In genomic region chr1:20634594-20635084, GRCh38 we compare ENCODE assay signal across 8 cellular contexts. TPM values are rescaled to one million over a fixed set of nuclear protein-coding genes. Genes with fewer than 3 reads are reported as not detected.
DNase-seq lines count a peak whose midpoint lies in the region; ATAC-seq, FAIRE-seq and TF ChIP-seq lines count a peak whose summit lies in the region.

No MANE protein-coding gene starts in this region.

- BruUV-seq in Caco-2 (replicated peaks; lab: Mats Ljungman, UMichigan) = no TSS peak

- H3K4me3 ChIP-seq in Caco-2 (ENCODE audit: low read depth, low read length) (peak overlapping the region; percentile 72), H1 (ENCODE audit: extremely low read depth in 1 of 4, insufficient read depth in 2 of 4, low read depth in 3 of 4, low read length in 4 of 4) (peak overlapping the region; percentile 70 to 80 (median 75)), mononuclear cell (ENCODE audit: low read length) (peak overlapping the region; percentile 85)

- no peak overlapping the region for H3K56ac ChIP-seq in H1 (replicated peaks; ENCODE audit: insufficient read length, low read depth, low read length)

- H3K4me1 ChIP-seq in Caco-2 (peaks cover 20% of the 10 kb centered on the region), H1 (replicated peaks in 1 of 4; ENCODE audit: control insufficient read depth in 3 of 4, insufficient read depth in 4 of 4, low read length in 3 of 4) (peaks cover 0 to 7% (median 0%) of the 10 kb centered on the region in 4 experiments; a peak in 2 of 7 replicates), mononuclear cell (ENCODE audit: insufficient read depth, low read length) (peaks cover 19% of the 10 kb centered on the region)

- POLR2A ChIA-PET in Caco-2 (lab: Charles Lee) = no interaction called here
- POLR2A ChIA-PET in H1 (lab: Charles Lee; ENCODE audit: partially characterized antibody) = interaction anchor here (0.5 to 2.3 kb wide), 7 partner anchors 9 to 548 kb away, joined by 3 to 13 read pairs (median 5); partner anchors contain the start of gene HP1BP3

- H2BK120ac ChIP-seq in H1 (replicated peaks; ENCODE audit: low read depth, low read length) = no peak overlapping the region

- DNase-seq in Caco-2 (peak in 1 of 2 experiments; percentile 32), KG1 (lab: John Stamatoyannopoulos, UW) (peak; percentile 35), T1000 (lab: John Stamatoyannopoulos, UW) (peak; percentile 18), H1 (ENCODE audit: low read depth in 1 of 2, low spot score in 2 of 2) (peak in 1 of 2 experiments; percentile 55), urothelium cell line (ENCODE audit: low spot score) (peak; percentile 54), H4 (ENCODE audit: low spot score) (no peak)

- H3K4me3 Mint-ChIP-seq in Caco-2 (ENCODE audit: unreplicated experiment) = peak overlapping the region; percentile 83

- no peak overlapping the region for H3K18ac ChIP-seq in H1 (ENCODE audit: extremely low read depth, low read length)

- TF ChIP-seq RAD21 in H1 (IDR thresholded peaks at IDR 0.05 in 1 of 2, conservative IDR thresholded peaks at IDR 0.05 in 1 of 2; ENCODE audit: low read depth in 2 of 2, low read length in 2 of 2) = no peak

- H2BK20ac ChIP-seq in H1 (ENCODE audit: low read length) = no peak overlapping the region

- H3K9ac ChIP-seq in H1 (replicated peaks in 1 of 4; ENCODE audit: extremely low read depth in 1 of 4, low read depth in 3 of 4, low read length in 3 of 4) = peak overlapping the region in 1 of 4 experiments; percentile 37; a peak in 1 of 7 replicates

- H3K4me2 ChIP-seq in H1 (ENCODE audit: insufficient read depth in 1 of 2, low read depth in 2 of 2, low read length in 2 of 2) = peak overlapping the region; percentile 80 to 89

- H2AK5ac ChIP-seq in H1 (ENCODE audit: low read depth, low read length) = no peak overlapping the region

- no peak overlapping the region for H2BK15ac ChIP-seq in H1 (ENCODE audit: low read length)

- no peaks in the 10 kb centered on the region for H3K27me3 ChIP-seq in Caco-2 (replicated peaks; ENCODE audit: control insufficient read depth, insufficient read depth, low read length)
- H3K27me3 ChIP-seq in H1 (replicated peaks in 1 of 4; ENCODE audit: control insufficient read depth in 3 of 4, extremely low read depth in 1 of 4, insufficient read depth in 3 of 4, low read length in 3 of 4) = peaks cover 0 to 5% (median 0%) of the 10 kb centered on the region in 4 experiments; a peak in 2 of 7 replicates
- H3K27me3 ChIP-seq in mononuclear cell (ENCODE audit: insufficient read depth, low read length) = no peaks in the 10 kb centered on the region

- no peak overlapping the region for H3K27ac Mint-ChIP-seq in Caco-2 (ENCODE audit: unreplicated experiment)

- ATAC-seq in HG03520 (IDR thresholded peaks at IDR 0.05; ENCODE audit: unreplicated experiment) = no peak

- H3K23me2 ChIP-seq in H1 (ENCODE audit: low read depth, low read length) = peaks cover 5% of the 10 kb centered on the region; the same call in 1 of the 2 replicates

- H3K23ac ChIP-seq in H1 (ENCODE audit: insufficient read length) = no peak overlapping the region

- H2AFZ ChIP-seq in H1 (ENCODE audit: low read length) = peak overlapping the region; percentile 99

- no peak for TF ChIP-seq POLR2A in H1 (IDR thresholded peaks at IDR 0.05; ENCODE audit: control extremely low read depth in 1 of 2, low read depth in 2 of 2, low read length in 2 of 2)

- H4K5ac ChIP-seq in H1 (ENCODE audit: insufficient read length, low read depth, low read length) = no peak overlapping the region

- 7% methylated on average over 4 of the region's 4 CpGs; no CpG with 5 or more reads in 1 of the 2 experiments for WGBS in H1 (ENCODE audit: extremely low coverage in 1 of 2, insufficient coverage in 1 of 2, insufficient read length in 1 of 2, insufficient replicate concordance in 2 of 2, low coverage in 1 of 2, low lambda C conversion rate in 2 of 2, missing lambda C conversion rate in 1 of 2), 2 experiments

- H3K79me2 ChIP-seq in H1 (ENCODE audit: control insufficient read depth in 1 of 2, insufficient read depth in 2 of 2, low read length in 2 of 2) = no peaks in the 10 kb centered on the region

- no peaks in the 10 kb centered on the region for H3K36me3 Mint-ChIP-seq in Caco-2 (ENCODE audit: insufficient read depth, unreplicated experiment)

- no peak overlapping the region for H4K8ac ChIP-seq in H1 (ENCODE audit: extremely low read depth, insufficient read depth, low read length)

- FAIRE-seq in H1 (lab: Jason Lieb, UNC) (no peak), urothelium cell line (lab: Jason Lieb, UNC) (no peak)

- H3K79me1 ChIP-seq in H1 (ENCODE audit: low read depth, low read length) = no peaks in the 10 kb centered on the region

- no peak overlapping the region for H2BK5ac ChIP-seq in H1 (ENCODE audit: low read depth, low read length)

- H3K4ac ChIP-seq in H1 (replicated peaks; ENCODE audit: insufficient read length, low read depth, low read length) = no peak overlapping the region

- no peak overlapping the region for H3K27ac ChIP-seq in H1 (ENCODE audit: low read depth, low read length)

- peaks cover 9% of the 10 kb centered on the region for H3K4me1 Mint-ChIP-seq in Caco-2 (ENCODE audit: low read depth, unreplicated experiment)

- H4K91ac ChIP-seq in H1 (replicated peaks; ENCODE audit: insufficient read length, low read length) = no peak overlapping the region

- no peak overlapping the region for H2BK12ac ChIP-seq in H1 (ENCODE audit: low read depth, low read length)

- no peak for TF ChIP-seq EP300 in H1 (IDR thresholded peaks at IDR 0.05; ENCODE audit: borderline replicate concordance in 1 of 2, low read depth in 2 of 2, low read length in 2 of 2)

- no peaks in the 10 kb centered on the region for H3K9me3 Mint-ChIP-seq in Caco-2 (ENCODE audit: unreplicated experiment)

- CTCF ChIA-PET in Caco-2 (lab: Charles Lee) (interaction anchor here (1.5 to 3.8 kb wide), 2 partner anchors 60 to 99 kb away, joined by 4 to 41 read pairs; no protein-coding TSS in a partner anchor), H1 (lab: Charles Lee; ENCODE audit: partially characterized antibody) (interaction anchor here (0.6 to 5.8 kb wide), 18 partner anchors 7 to 683 kb away, joined by 3 to 47 read pairs (median 4); partner anchors contain the start of genes CDA and FAM43B)

- H3K9me3 ChIP-seq in Caco-2 (no peaks in the 10 kb centered on the region), H1 (ENCODE audit: insufficient read depth in 2 of 2, low read depth in 1 of 2, low read length in 1 of 2) (peaks cover 0 to under 1% of the 10 kb centered on the region in 2 experiments; a peak in 1 of 4 replicates), mononuclear cell (ENCODE audit: low read depth, low read length) (no peaks in the 10 kb centered on the region)

- no peak for TF ChIP-seq CTCF in Caco-2 (IDR thresholded peaks at IDR 0.05; ENCODE audit: insufficient read depth in 1 of 2, low read depth in 1 of 2, low read length in 1 of 2, severe bottlenecking in 1 of 2, unreplicated experiment in 1 of 2)
- TF ChIP-seq CTCF in H1 (IDR thresholded peaks at IDR 0.05; ENCODE audit: control extremely low read depth in 1 of 3, insufficient read depth in 1 of 3, low read depth in 1 of 3, low read length in 3 of 3) = no peak

- H3K14ac ChIP-seq in H1 (ENCODE audit: insufficient read length) = no peak overlapping the region

- H3K36me3 ChIP-seq in Caco-2 (ENCODE audit: control insufficient read depth, insufficient read depth, low read length) = no peaks in the 10 kb centered on the region
- H3K36me3 ChIP-seq in H1 (ENCODE audit: control insufficient read depth in 2 of 4, insufficient read depth in 4 of 4, low read length in 3 of 4) = no peaks in the 10 kb centered on the region; a peak in 1 of 8 replicates

- H4K20me1 ChIP-seq in H1 (replicated peaks in 1 of 2; ENCODE audit: control insufficient read depth in 1 of 2, insufficient read depth in 2 of 2, low read length in 2 of 2) = no peaks in the 10 kb centered on the region

- no peaks in the 10 kb centered on the region for H3K27me3 Mint-ChIP-seq in Caco-2 (ENCODE audit: insufficient read depth, unreplicated experiment)

- intact Hi-C loops in Caco-2 (cut with micrococcal nuclease; ENCODE audit: unreplicated experiment) = loop anchor here (1.0 to 5.0 kb wide), 2 partner anchors 97 to 112 kb away; no protein-coding TSS in a partner anchor

RNA-seq across cellular contexts. Expression of gene PINK1, which starts 1.4 kb away (rescaled TPM):
- 18.4 and 23.2 TPM in 2 replicates for total RNA-seq in Caco-2 (2022)
- 19.3 and 20.5 TPM in 2 replicates for total RNA-seq in H1 (2021; fragmentation: NEBNext Ultra II Directional; extraction: Animal tissue kit (Norgen Biotek cat#: 25700))
- 16.1 and 21.0 TPM in 2 replicates for polyA plus RNA-seq in H1 (2011; rRNA removed)
- 24.1 TPM for polyA plus RNA-seq in H1 (2011; cell fraction: cytosol; rRNA removed)
- polyA plus RNA-seq in H1 (2011; cell fraction: nucleus; rRNA removed) = 18.1 TPM
- 13.9 to 22.3 TPM (median 20.0 TPM) in 4 replicates for polyA plus RNA-seq in H1 (2012, experiment 1 of 2)
- polyA plus RNA-seq in H1 (2012, experiment 2 of 2) = 14.5 TPM
- polyA plus RNA-seq in H1 (2013, experiment 1 of 2) = 12.1 TPM
- 12.0 TPM for polyA plus RNA-seq in H1 (2013, experiment 2 of 2)
- 8.6 and 13.2 TPM in 2 replicates for polyA minus RNA-seq in H1 (2011; rRNA and poly(A)+ RNA removed)
- 7.8 TPM for polyA minus RNA-seq in H1 (2011; cell fraction: cytosol; rRNA and poly(A)+ RNA removed)
- 5.9 TPM for polyA minus RNA-seq in H1 (2011; cell fraction: nucleus; rRNA and poly(A)+ RNA removed)
- total RNA-seq in mononuclear cell = 10.0 TPM
- total RNA-seq in H4 (2014; rRNA removed; shearing (Covaris generic)) = 29.6 and 33.1 TPM in 2 replicates

RNA-seq across cellular contexts. Expression of gene DDOST, which starts 26.5 kb away (rescaled TPM):
- total RNA-seq in Caco-2 (2022) = 332 and 339 TPM in 2 replicates
- 253 and 260 TPM in 2 replicates for total RNA-seq in H1 (2021; fragmentation: NEBNext Ultra II Directional; extraction: Animal tissue kit (Norgen Biotek cat#: 25700))
- polyA plus RNA-seq in H1 (2011; rRNA removed) = 300 and 336 TPM in 2 replicates
- 310 TPM for polyA plus RNA-seq in H1 (2011; cell fraction: cytosol; rRNA removed)
- polyA plus RNA-seq in H1 (2011; cell fraction: nucleus; rRNA removed) = 218 TPM
- polyA plus RNA-seq in H1 (2012, experiment 1 of 2) = 199 to 273 TPM (median 262 TPM) in 4 replicates
- polyA plus RNA-seq in H1 (2012, experiment 2 of 2) = 359 TPM
- polyA plus RNA-seq in H1 (2013, experiment 1 of 2) = 314 TPM
- polyA plus RNA-seq in H1 (2013, experiment 2 of 2) = 341 TPM
- 272 and 301 TPM in 2 replicates for polyA minus RNA-seq in H1 (2011; rRNA and poly(A)+ RNA removed)
- 158 TPM for polyA minus RNA-seq in H1 (2011; cell fraction: cytosol; rRNA and poly(A)+ RNA removed)
- 100 TPM for polyA minus RNA-seq in H1 (2011; cell fraction: nucleus; rRNA and poly(A)+ RNA removed)
- total RNA-seq in mononuclear cell = 120 TPM
- 454 and 493 TPM in 2 replicates for total RNA-seq in H4 (2014; rRNA removed; shearing (Covaris generic))

RNA-seq across cellular contexts. Expression of gene CDA, which starts 45.7 kb away (rescaled TPM):
- total RNA-seq in Caco-2 (2022) (0.95 TPM in 1 of 2 replicates, not detected in the other), mononuclear cell (7.5 TPM)
- 3.3 and 4.4 TPM in 2 replicates for total RNA-seq in H1 (2021; fragmentation: NEBNext Ultra II Directional; extraction: Animal tissue kit (Norgen Biotek cat#: 25700))
- 11.3 TPM in 2 replicates for polyA plus RNA-seq in H1 (2011; rRNA removed)
- 7.0 TPM for polyA plus RNA-seq in H1 (2011; cell fraction: cytosol; rRNA removed)
- 5.3 TPM for polyA plus RNA-seq in H1 (2011; cell fraction: nucleus; rRNA removed)
- polyA plus RNA-seq in H1 (2012, experiment 1 of 2) = 4.4 to 10.1 TPM (median 7.1 TPM) in 4 replicates
- 7.0 TPM for polyA plus RNA-seq in H1 (2012, experiment 2 of 2)
- polyA plus RNA-seq in H1 (2013, experiment 1 of 2) = 7.4 TPM
- polyA plus RNA-seq in H1 (2013, experiment 2 of 2) = 7.4 TPM
- polyA minus RNA-seq in H1 (2011; rRNA and poly(A)+ RNA removed) = 3.0 and 3.9 TPM in 2 replicates
- 4.9 TPM for polyA minus RNA-seq in H1 (2011; cell fraction: cytosol; rRNA and poly(A)+ RNA removed)
- polyA minus RNA-seq in H1 (2011; cell fraction: nucleus; rRNA and poly(A)+ RNA removed) = 2.2 TPM
- not detected in 2 replicates for total RNA-seq in H4 (2014; rRNA removed; shearing (Covaris generic))
